In the genomic region with DNA sequence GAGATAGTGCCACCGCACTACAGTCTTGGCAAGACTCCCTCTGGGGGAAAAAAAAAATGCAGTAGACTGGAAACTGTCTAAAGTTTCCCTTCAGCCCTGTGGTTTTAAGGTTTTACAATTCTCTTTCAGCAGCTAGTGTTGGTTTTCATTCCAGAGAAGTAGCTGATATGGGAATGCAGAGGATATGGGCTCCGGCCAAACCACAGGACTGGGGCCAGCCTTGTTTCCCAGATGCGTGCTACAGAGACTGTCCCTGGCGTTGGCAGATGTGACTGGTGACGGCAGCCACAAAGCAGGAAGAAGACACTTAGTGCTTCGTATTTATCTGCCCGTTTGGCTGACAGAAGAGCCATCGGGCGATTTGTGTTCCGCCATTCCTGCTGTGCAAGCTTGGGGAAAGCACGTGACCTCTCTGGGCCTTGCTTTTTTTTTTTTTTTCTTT, we compare ENCODE assay signal across 1 cellular context.
A peak's percentile ranks its signal among the peaks of the same experiment; 100 is the strongest.
TF ChIP-seq lines count a peak whose summit lies in the region.

No MANE protein-coding gene starts in this region.

TF ChIP-seq in HepG2, 621 proteins besides CTCF, POLR2A, EP300 and RAD21:
- TF ChIP-seq, protein P1, sequence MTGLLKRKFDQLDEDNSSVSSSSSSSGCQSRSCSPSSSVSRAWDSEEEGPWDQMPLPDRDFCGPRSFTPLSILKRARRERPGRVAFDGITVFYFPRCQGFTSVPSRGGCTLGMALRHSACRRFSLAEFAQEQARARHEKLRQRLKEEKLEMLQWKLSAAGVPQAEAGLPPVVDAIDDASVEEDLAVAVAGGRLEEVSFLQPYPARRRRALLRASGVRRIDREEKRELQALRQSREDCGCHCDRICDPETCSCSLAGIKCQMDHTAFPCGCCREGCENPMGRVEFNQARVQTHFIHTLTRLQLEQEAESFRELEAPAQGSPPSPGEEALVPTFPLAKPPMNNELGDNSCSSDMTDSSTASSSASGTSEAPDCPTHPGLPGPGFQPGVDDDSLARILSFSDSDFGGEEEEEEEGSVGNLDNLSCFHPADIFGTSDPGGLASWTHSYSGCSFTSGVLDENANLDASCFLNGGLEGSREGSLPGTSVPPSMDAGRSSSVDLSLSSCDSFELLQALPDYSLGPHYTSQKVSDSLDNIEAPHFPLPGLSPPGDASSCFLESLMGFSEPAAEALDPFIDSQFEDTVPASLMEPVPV (CRISPR knock-in tag; IDR thresholded peaks at IDR 0.05), result no peak
- no peak for TF ChIP-seq SRSF4 (IDR thresholded peaks at IDR 0.05; ENCODE audit: low read depth, low read length, poor library complexity, severe bottlenecking)
- TF ChIP-seq, protein P2, sequence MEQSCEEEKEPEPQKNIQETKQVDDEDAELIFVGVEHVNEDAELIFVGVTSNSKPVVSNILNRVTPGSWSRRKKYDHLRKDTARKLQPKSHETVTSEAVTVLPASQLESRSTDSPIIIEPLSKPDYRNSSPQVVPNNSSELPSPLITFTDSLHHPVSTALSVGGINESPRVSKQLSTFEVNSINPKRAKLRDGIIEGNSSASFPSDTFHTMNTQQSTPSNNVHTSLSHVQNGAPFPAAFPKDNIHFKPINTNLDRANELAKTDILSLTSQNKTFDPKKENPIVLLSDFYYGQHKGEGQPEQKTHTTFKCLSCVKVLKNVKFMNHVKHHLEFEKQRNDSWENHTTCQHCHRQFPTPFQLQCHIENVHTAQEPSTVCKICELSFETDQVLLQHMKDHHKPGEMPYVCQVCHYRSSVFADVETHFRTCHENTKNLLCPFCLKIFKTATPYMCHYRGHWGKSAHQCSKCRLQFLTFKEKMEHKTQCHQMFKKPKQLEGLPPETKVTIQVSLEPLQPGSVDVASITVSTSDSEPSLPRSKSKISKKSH (CRISPR knock-in tag; IDR thresholded peaks at IDR 0.05; ENCODE audit: borderline replicate concordance), result no peak
- TF ChIP-seq ZNF768 (CRISPR knock-in tag; IDR thresholded peaks at IDR 0.05), result peak; percentile 96
